In genomic region chr16:3285131-3285530, GRCh38 we compare ENCODE assay signal across 10 cellular contexts. TPM values are rescaled to one million over a fixed set of nuclear protein-coding genes. Genes with fewer than 3 reads are reported as not detected.
DNase-seq lines count a peak whose midpoint lies in the region; ATAC-seq and TF ChIP-seq lines count a peak whose summit lies in the region.
"Had no signal": no experiment of that assay in that cellular context is flagged by ENCODE, and none has a peak within 500 bp of the region (broad histone marks: within the 10 kb centered on the region; RNA-seq: fewer than 3 reads in every experiment).

No MANE protein-coding gene starts in this region.

- no peak for ATAC-seq in stimulated activated effector memory CD8-positive, alpha-beta T cell treated with anti-CD3 and anti-CD28 coated beads, Interleukin-12 subunit alpha, Interleukin-12 subunit beta, amount 100 ng/mL, for 72 hours

- H3K27ac Mint-ChIP-seq in activated CD4-positive, alpha-beta T cell treated with anti-CD3 and anti-CD28 coated beads, Interleukin-2, amount 10 ng/mL, durations not matched to agents 24 days and 14 days: no peak overlapping the region
- no peak overlapping the region for H3K27ac Mint-ChIP-seq in activated CD4-positive, alpha-beta memory T cell treated with anti-CD3 and anti-CD28 coated beads for 36 hours
- H3K27ac Mint-ChIP-seq in glutamatergic neuron (ENCODE audit: unreplicated experiment): no peak overlapping the region
- no peak overlapping the region for H3K27ac Mint-ChIP-seq in stimulated activated effector memory CD8-positive, alpha-beta T cell treated with anti-CD3 and anti-CD28 coated beads, Interleukin-12 subunit alpha, Interleukin-12 subunit beta, amount 100 ng/mL, for 72 hours

- peak overlapping the region; percentile 88 for H3K4me3 Mint-ChIP-seq in activated CD4-positive, alpha-beta T cell treated with anti-CD3 and anti-CD28 coated beads, Interleukin-2, amount 10 ng/mL, durations not matched to agents 24 days and 14 days
- H3K4me3 Mint-ChIP-seq in activated CD4-positive, alpha-beta memory T cell treated with anti-CD3 and anti-CD28 coated beads for 36 hours: peak overlapping the region; percentile 91
- peak overlapping the region; percentile 100 for H3K4me3 Mint-ChIP-seq in glutamatergic neuron (ENCODE audit: unreplicated experiment)
- peak overlapping the region; percentile 84 for H3K4me3 Mint-ChIP-seq in stimulated activated effector memory CD8-positive, alpha-beta T cell treated with anti-CD3 and anti-CD28 coated beads, Interleukin-12 subunit alpha, Interleukin-12 subunit beta, amount 100 ng/mL, for 72 hours

- peaks cover 65% of the 10 kb centered on the region for H3K36me3 Mint-ChIP-seq in activated CD4-positive, alpha-beta T cell treated with anti-CD3 and anti-CD28 coated beads, Interleukin-2, amount 10 ng/mL, durations not matched to agents 24 days and 14 days (ENCODE audit: low read depth)
- H3K36me3 Mint-ChIP-seq in activated CD4-positive, alpha-beta memory T cell treated with anti-CD3 and anti-CD28 coated beads for 36 hours: peaks cover 63% of the 10 kb centered on the region
- H3K36me3 Mint-ChIP-seq in glutamatergic neuron (ENCODE audit: unreplicated experiment): peaks cover 28% of the 10 kb centered on the region
- H3K36me3 Mint-ChIP-seq in stimulated activated effector memory CD8-positive, alpha-beta T cell treated with anti-CD3 and anti-CD28 coated beads, Interleukin-12 subunit alpha, Interleukin-12 subunit beta, amount 100 ng/mL, for 72 hours: peaks cover 77% of the 10 kb centered on the region

- H3K4me1 Mint-ChIP-seq in activated CD4-positive, alpha-beta T cell treated with anti-CD3 and anti-CD28 coated beads, Interleukin-2, amount 10 ng/mL, durations not matched to agents 24 days and 14 days: peaks cover 18% of the 10 kb centered on the region
- H3K4me1 Mint-ChIP-seq in activated CD4-positive, alpha-beta memory T cell treated with anti-CD3 and anti-CD28 coated beads for 36 hours (ENCODE audit: low read depth): peaks cover 31% of the 10 kb centered on the region
- H3K4me1 Mint-ChIP-seq in glutamatergic neuron (ENCODE audit: low read depth, unreplicated experiment): peaks cover 11% of the 10 kb centered on the region
- peaks cover 23% of the 10 kb centered on the region for H3K4me1 Mint-ChIP-seq in stimulated activated effector memory CD8-positive, alpha-beta T cell treated with anti-CD3 and anti-CD28 coated beads, Interleukin-12 subunit alpha, Interleukin-12 subunit beta, amount 100 ng/mL, for 72 hours

- POLR2A ChIA-PET in activated CD4-positive, alpha-beta memory T cell treated with anti-CD3 and anti-CD28 coated beads for 36 hours (lab: Charles Lee): interaction anchor here (3.2 kb wide), 1 partner anchor 116 kb away, joined by 22 read pairs; the partner anchor contains the start of genes ZNF174 and ZSCAN32

- peaks cover 2% of the 10 kb centered on the region for H3K27me3 Mint-ChIP-seq in activated CD4-positive, alpha-beta T cell treated with anti-CD3 and anti-CD28 coated beads, Interleukin-2, amount 10 ng/mL, durations not matched to agents 24 days and 14 days
- H3K27me3 Mint-ChIP-seq in activated CD4-positive, alpha-beta memory T cell treated with anti-CD3 and anti-CD28 coated beads for 36 hours: no peaks in the 10 kb centered on the region
- H3K27me3 Mint-ChIP-seq in glutamatergic neuron (ENCODE audit: unreplicated experiment): peaks cover 20% of the 10 kb centered on the region

- CTCF ChIA-PET in activated CD4-positive, alpha-beta memory T cell treated with anti-CD3 and anti-CD28 coated beads for 36 hours (lab: Charles Lee): no interaction called here

- intact Hi-C loops in activated CD4-positive, alpha-beta T cell treated with anti-CD3 and anti-CD28 coated beads, Interleukin-2, amount 10 ng/mL, durations not matched to agents 24 days and 14 days (cut with micrococcal nuclease): loop anchor here (10.0 kb wide), 1 partner anchor 260 kb away; the partner anchor contains the start of genes HCFC1R1, THOC6 and TNFRSF12A
- intact Hi-C loops in activated CD4-positive, alpha-beta memory T cell treated with anti-CD3 and anti-CD28 coated beads for 36 hours (cut with micrococcal nuclease): no loop called here

- DNase-seq in activated CD4-positive, alpha-beta T cell treated with anti-CD3 and anti-CD28 coated beads, Interleukin-2, amount 10 ng/mL, durations not matched to agents 24 days and 14 days: no peak
- DNase-seq in activated CD4-positive, alpha-beta T cell treated with anti-CD3 and anti-CD28 coated beads, Interleukin-2, amount 50 U/mL, for 48 hours: no peak
- no peak for DNase-seq in activated CD4-positive, alpha-beta memory T cell treated with anti-CD3 and anti-CD28 coated beads for 36 hours
- no peak for DNase-seq in glutamatergic neuron
- DNase-seq in stimulated activated effector memory CD8-positive, alpha-beta T cell treated with anti-CD3 and anti-CD28 coated beads, Interleukin-12 subunit alpha, Interleukin-12 subunit beta, amount 100 ng/mL, for 72 hours (ENCODE audit: low spot score in 2 of 2): no peak
- DNase-seq in DMS79 treated with DMSO at 0.1 percent for 48 hours (lab: John Stamatoyannopoulos, UW): no peak
- no peak for DNase-seq in UCSD-AML1 (lab: John Stamatoyannopoulos, UW; ENCODE audit: unreplicated experiment)
- no peak for DNase-seq in effector CD4-positive, alpha-beta T cell
- DNase-seq: NCI-H774; stimulated activated CD4-positive, alpha-beta T cell treated with anti-CD3 and anti-CD28 coated beads, Interleukin-4, amount 100 ng/mL, for 24 hours had no signal

- peaks cover 10% of the 10 kb centered on the region for H3K9me3 Mint-ChIP-seq in activated CD4-positive, alpha-beta T cell treated with anti-CD3 and anti-CD28 coated beads, Interleukin-2, amount 10 ng/mL, durations not matched to agents 24 days and 14 days
- H3K9me3 Mint-ChIP-seq in activated CD4-positive, alpha-beta memory T cell treated with anti-CD3 and anti-CD28 coated beads for 36 hours: peaks cover 34% of the 10 kb centered on the region
- peaks cover 16% of the 10 kb centered on the region for H3K9me3 Mint-ChIP-seq in glutamatergic neuron (ENCODE audit: unreplicated experiment)
- H3K9me3 Mint-ChIP-seq in stimulated activated effector memory CD8-positive, alpha-beta T cell treated with anti-CD3 and anti-CD28 coated beads, Interleukin-12 subunit alpha, Interleukin-12 subunit beta, amount 100 ng/mL, for 72 hours: no peaks in the 10 kb centered on the region

- TF ChIP-seq CTCF in glutamatergic neuron (IDR thresholded peaks at IDR 0.05; ENCODE audit: partially characterized antibody, unreplicated experiment): no peak

RNA-seq across cellular contexts. Expression of gene ZNF263, which starts 1.8 kb away (rescaled TPM):
- total RNA-seq in activated CD4-positive, alpha-beta T cell treated with anti-CD3 and anti-CD28 coated beads, Interleukin-2, amount 10 ng/mL, durations not matched to agents 24 days and 14 days: 27.0 and 31.3 TPM in 2 replicates
- total RNA-seq in activated CD4-positive, alpha-beta memory T cell treated with anti-CD3 and anti-CD28 coated beads for 36 hours: 10 to 100 TPM; 13.2 to 13.5 TPM
- total RNA-seq in glutamatergic neuron (ENCODE audit: unreplicated experiment): 33.1 TPM

RNA-seq across cellular contexts. Expression of gene TIGD7, which starts 20.1 kb away (rescaled TPM):
- 2.3 and 3.2 TPM in 2 replicates for total RNA-seq in activated CD4-positive, alpha-beta T cell treated with anti-CD3 and anti-CD28 coated beads, Interleukin-2, amount 10 ng/mL, durations not matched to agents 24 days and 14 days
- total RNA-seq in activated CD4-positive, alpha-beta memory T cell treated with anti-CD3 and anti-CD28 coated beads for 36 hours: 1 to 10 TPM; 3.3 to 3.4 TPM
- total RNA-seq in glutamatergic neuron (ENCODE audit: unreplicated experiment): 8.6 TPM

RNA-seq across cellular contexts. Expression of gene ZNF75A, which starts 20.2 kb away (rescaled TPM):
- 26.5 and 33.5 TPM in 2 replicates for total RNA-seq in activated CD4-positive, alpha-beta T cell treated with anti-CD3 and anti-CD28 coated beads, Interleukin-2, amount 10 ng/mL, durations not matched to agents 24 days and 14 days
- 10 to 100 TPM; 19.3 to 20.0 TPM for total RNA-seq in activated CD4-positive, alpha-beta memory T cell treated with anti-CD3 and anti-CD28 coated beads for 36 hours
- 62.4 TPM for total RNA-seq in glutamatergic neuron (ENCODE audit: unreplicated experiment)

RNA-seq across cellular contexts. Expression of gene MEFV, which starts 28.7 kb away (rescaled TPM):
- not detected in 2 replicates for total RNA-seq in activated CD4-positive, alpha-beta T cell treated with anti-CD3 and anti-CD28 coated beads, Interleukin-2, amount 10 ng/mL, durations not matched to agents 24 days and 14 days
- under 1 TPM; 0.07 to 0.17 TPM for total RNA-seq in activated CD4-positive, alpha-beta memory T cell treated with anti-CD3 and anti-CD28 coated beads for 36 hours
- not detected for total RNA-seq in glutamatergic neuron (ENCODE audit: unreplicated experiment)

RNA-seq across cellular contexts. Expression of gene ZNF200, which starts 50.2 kb away (rescaled TPM):
- 13.1 and 13.4 TPM in 2 replicates for total RNA-seq in activated CD4-positive, alpha-beta T cell treated with anti-CD3 and anti-CD28 coated beads, Interleukin-2, amount 10 ng/mL, durations not matched to agents 24 days and 14 days
- total RNA-seq in activated CD4-positive, alpha-beta memory T cell treated with anti-CD3 and anti-CD28 coated beads for 36 hours: 10 to 100 TPM; 10.6 to 11.5 TPM
- total RNA-seq in glutamatergic neuron (ENCODE audit: unreplicated experiment): 12.2 TPM
